ENCODE assay signal across 8 cellular contexts in genomic region chr1:91830242-91831131, GRCh38. TPM values are rescaled to one million over a fixed set of nuclear protein-coding genes. Genes with fewer than 3 reads are reported as not detected.
DNase-seq lines count a peak whose midpoint lies in the region; ATAC-seq and TF ChIP-seq lines count a peak whose summit lies in the region.

No MANE protein-coding gene starts in this region.

- H3K4me3 Mint-ChIP-seq in CD8-positive, alpha-beta T cell = no peak overlapping the region
- H3K4me3 Mint-ChIP-seq in activated naive CD4-positive, alpha-beta T cell treated with anti-CD3 and anti-CD28 coated beads for 36 hours = no peak overlapping the region
- no peak overlapping the region for H3K4me3 Mint-ChIP-seq in activated T-helper 17 cell treated with anti-CD3 and anti-CD28 coated beads, Interleukin-2, amount 50 U/mL, for 72 hours

- H3K79me2 ChIP-seq in PC-9 (ENCODE audit: low read depth) = no peaks in the 10 kb centered on the region
- H3K79me2 ChIP-seq in fibroblast of lung (ENCODE audit: control insufficient read depth, insufficient read depth, low read length) = peaks cover 14% of the 10 kb centered on the region
- peaks cover 21% of the 10 kb centered on the region for H3K79me2 ChIP-seq in osteoblast (ENCODE audit: insufficient read depth, low read length)

- no peaks in the 10 kb centered on the region for H3K9me3 Mint-ChIP-seq in CD8-positive, alpha-beta T cell
- no peaks in the 10 kb centered on the region for H3K9me3 Mint-ChIP-seq in activated naive CD4-positive, alpha-beta T cell treated with anti-CD3 and anti-CD28 coated beads for 36 hours
- H3K9me3 Mint-ChIP-seq in activated T-helper 17 cell treated with anti-CD3 and anti-CD28 coated beads, Interleukin-2, amount 50 U/mL, for 72 hours = no peaks in the 10 kb centered on the region

- peak overlapping the region; percentile 14; the same call in 1 of the 2 replicates for H3K4me2 ChIP-seq in PC-9
- H3K4me2 ChIP-seq in fibroblast of lung (ENCODE audit: extremely low read depth, insufficient read depth, low read length) = peak overlapping the region; percentile 70
- H3K4me2 ChIP-seq in osteoblast (ENCODE audit: insufficient read depth, low read length) = peak overlapping the region; percentile 37

- H4K20me1 ChIP-seq in PC-9 (ENCODE audit: insufficient read depth) = no peaks in the 10 kb centered on the region
- no peaks in the 10 kb centered on the region for H4K20me1 ChIP-seq in fibroblast of lung (ENCODE audit: control insufficient read depth, extremely low read depth, insufficient read depth, low read length)
- H4K20me1 ChIP-seq in osteoblast (ENCODE audit: insufficient read depth, low read length) = peaks cover 13% of the 10 kb centered on the region

- peaks cover 29% of the 10 kb centered on the region for H3K4me1 Mint-ChIP-seq in CD8-positive, alpha-beta T cell (ENCODE audit: low read depth)
- peaks cover 18% of the 10 kb centered on the region for H3K4me1 Mint-ChIP-seq in activated naive CD4-positive, alpha-beta T cell treated with anti-CD3 and anti-CD28 coated beads for 36 hours (ENCODE audit: low read depth)
- peaks cover 12% of the 10 kb centered on the region for H3K4me1 Mint-ChIP-seq in activated T-helper 17 cell treated with anti-CD3 and anti-CD28 coated beads, Interleukin-2, amount 50 U/mL, for 72 hours

- no peak overlapping the region for H3K27ac ChIP-seq in CD8-positive, alpha-beta T cell (ENCODE audit: low read depth, low read length)
- H3K27ac ChIP-seq in PC-9 (no peak overlapping the region), fibroblast of lung (ENCODE audit: insufficient read depth, low read length) (peak overlapping the region; percentile 74), osteoblast (ENCODE audit: low read depth, low read length) (peak overlapping the region; percentile 47)

- no peaks in the 10 kb centered on the region for H3K36me3 ChIP-seq in CD8-positive, alpha-beta T cell (ENCODE audit: insufficient read depth, low read length)
- no peaks in the 10 kb centered on the region for H3K36me3 ChIP-seq in PC-9 (ENCODE audit: low read depth)
- H3K36me3 ChIP-seq in fibroblast of lung (ENCODE audit: control insufficient read depth, insufficient read depth, low read length) = no peaks in the 10 kb centered on the region
- no peaks in the 10 kb centered on the region for H3K36me3 ChIP-seq in osteoblast (ENCODE audit: insufficient read depth, low read length)

- H3K27me3 ChIP-seq in CD8-positive, alpha-beta T cell (ENCODE audit: insufficient read depth, low read length) = no peaks in the 10 kb centered on the region
- H3K27me3 ChIP-seq in PC-9 (ENCODE audit: insufficient read depth, low read depth) (no peaks in the 10 kb centered on the region), fibroblast of lung (ENCODE audit: control insufficient read depth, insufficient read depth, low read length) (no peaks in the 10 kb centered on the region), osteoblast (ENCODE audit: insufficient read depth, low read length) (no peaks in the 10 kb centered on the region)

- no peak overlapping the region for H2AFZ ChIP-seq in PC-9
- no peak overlapping the region for H2AFZ ChIP-seq in fibroblast of lung (ENCODE audit: low read length)
- H2AFZ ChIP-seq in osteoblast (ENCODE audit: low read length) = peak overlapping the region; percentile 18

- no peak for ATAC-seq in CD8-positive, alpha-beta T cell
- ATAC-seq in activated T-helper 17 cell treated with anti-CD3 and anti-CD28 coated beads, Interleukin-2, amount 50 U/mL, for 72 hours (replicated peaks) = no peak

- peak overlapping the region; percentile 30 for H3K27ac Mint-ChIP-seq in CD8-positive, alpha-beta T cell
- H3K27ac Mint-ChIP-seq in activated naive CD4-positive, alpha-beta T cell treated with anti-CD3 and anti-CD28 coated beads for 36 hours = no peak overlapping the region
- H3K27ac Mint-ChIP-seq in activated T-helper 17 cell treated with anti-CD3 and anti-CD28 coated beads, Interleukin-2, amount 50 U/mL, for 72 hours = no peak overlapping the region

- no TSS peak for BruUV-seq in PC-9 (replicated peaks; lab: Mats Ljungman, UMichigan)

- CTCF ChIA-PET in CD8-positive, alpha-beta T cell (lab: Charles Lee) = no interaction called here
- CTCF ChIA-PET in PC-9 (lab: Charles Lee) = interaction anchor here (0.6 to 0.7 kb wide), 2 partner anchors 289 to 1803 kb away, joined by 3 to 4 read pairs; no protein-coding TSS in a partner anchor
- CTCF ChIA-PET in activated naive CD4-positive, alpha-beta T cell treated with anti-CD3 and anti-CD28 coated beads for 36 hours (lab: Charles Lee) = interaction anchor here (1.0 kb wide), 1 partner anchor 25 kb away, joined by 3 read pairs; no protein-coding TSS in a partner anchor

- no peak overlapping the region for H3K4me3 ChIP-seq in CD8-positive, alpha-beta T cell (ENCODE audit: low read depth, low read length)
- H3K4me3 ChIP-seq in PC-9 = no peak overlapping the region
- no peak overlapping the region for H3K4me3 ChIP-seq in fibroblast of lung (replicated peaks in 1 of 4; ENCODE audit: control extremely low read depth in 1 of 4, insufficient read depth in 1 of 4, low read depth in 3 of 4, low read length in 4 of 4)
- no peak overlapping the region for H3K4me3 ChIP-seq in osteoblast (ENCODE audit: insufficient read depth, low read length)

- H3F3A ChIP-seq in PC-9 (ENCODE audit: insufficient read depth, low read depth) = no peaks in the 10 kb centered on the region; the same call in 1 of the 2 replicates

- TF ChIP-seq CTCF in CD8-positive, alpha-beta T cell (IDR thresholded peaks at IDR 0.05) = no peak
- no peak; the same call in 1 of the 2 replicates for TF ChIP-seq CTCF in PC-9 (conservative IDR thresholded peaks at IDR 0.05)
- TF ChIP-seq CTCF in fibroblast of lung (conservative IDR thresholded peaks at IDR 0.05 in 1 of 2, IDR thresholded peaks at IDR 0.05 in 1 of 2; ENCODE audit: low read depth in 1 of 2, low read length in 2 of 2) = peak; percentile 63 to 67
- peak; percentile 90 for TF ChIP-seq CTCF in osteoblast (IDR thresholded peaks at IDR 0.05; ENCODE audit: extremely low read depth, low read depth, low read length)

- peak overlapping the region; percentile 54 for H3K9ac ChIP-seq in fibroblast of lung (ENCODE audit: insufficient read depth, low read length)

- peaks cover 1% of the 10 kb centered on the region for H3K36me3 Mint-ChIP-seq in CD8-positive, alpha-beta T cell
- H3K36me3 Mint-ChIP-seq in activated naive CD4-positive, alpha-beta T cell treated with anti-CD3 and anti-CD28 coated beads for 36 hours (ENCODE audit: low read depth) = no peaks in the 10 kb centered on the region
- no peaks in the 10 kb centered on the region for H3K36me3 Mint-ChIP-seq in activated T-helper 17 cell treated with anti-CD3 and anti-CD28 coated beads, Interleukin-2, amount 50 U/mL, for 72 hours (ENCODE audit: low read depth)

- peaks cover 18% of the 10 kb centered on the region for H3K4me1 ChIP-seq in CD8-positive, alpha-beta T cell (ENCODE audit: insufficient read depth, low read length)
- H3K4me1 ChIP-seq in PC-9 (replicated peaks; ENCODE audit: insufficient read depth) (peaks cover 21% of the 10 kb centered on the region), fibroblast of lung (ENCODE audit: control insufficient read depth, extremely low read depth, insufficient read depth, low read length) (peaks cover 13% of the 10 kb centered on the region), osteoblast (ENCODE audit: insufficient read depth, low read length) (peaks cover 14% of the 10 kb centered on the region)

- intact Hi-C loops in CD8-positive, alpha-beta T cell (cut with DNase I, micrococcal nuclease) = no loop called here
- intact Hi-C loops in PC-9 (cut with micrococcal nuclease; ENCODE audit: unreplicated experiment) = no loop called here
- intact Hi-C loops in activated naive CD4-positive, alpha-beta T cell treated with anti-CD3 and anti-CD28 coated beads for 36 hours (cut with micrococcal nuclease) = no loop called here

- H3K9me2 ChIP-seq in PC-9 (ENCODE audit: insufficient read depth) = no peaks in the 10 kb centered on the region

- POLR2A ChIA-PET in CD8-positive, alpha-beta T cell (lab: Charles Lee) = no interaction called here
- POLR2A ChIA-PET in PC-9 (lab: Charles Lee; ENCODE audit: unreplicated experiment) = interaction anchor here (0.6 to 0.7 kb wide), 2 partner anchors 102 to 220 kb away, joined by 4 to 5 read pairs; no protein-coding TSS in a partner anchor

- H3K9me3 ChIP-seq in CD8-positive, alpha-beta T cell (ENCODE audit: low read length) = no peaks in the 10 kb centered on the region
- H3K9me3 ChIP-seq in PC-9 (ENCODE audit: insufficient read depth, low read depth) (no peaks in the 10 kb centered on the region), fibroblast of lung (ENCODE audit: control insufficient read depth, insufficient read depth, low read depth, low read length) (no peaks in the 10 kb centered on the region), osteoblast (ENCODE audit: low read depth, low read length) (no peaks in the 10 kb centered on the region)

- no peaks in the 10 kb centered on the region for H3K27me3 Mint-ChIP-seq in CD8-positive, alpha-beta T cell (ENCODE audit: low read depth)
- H3K27me3 Mint-ChIP-seq in activated naive CD4-positive, alpha-beta T cell treated with anti-CD3 and anti-CD28 coated beads for 36 hours (ENCODE audit: low read depth) = no peaks in the 10 kb centered on the region
- H3K27me3 Mint-ChIP-seq in activated T-helper 17 cell treated with anti-CD3 and anti-CD28 coated beads, Interleukin-2, amount 50 U/mL, for 72 hours = no peaks in the 10 kb centered on the region

- no peak for DNase-seq in CD8-positive, alpha-beta T cell
- DNase-seq in PC-9 (peak; percentile 69 to 91), fibroblast of lung (ENCODE audit: low read depth in 2 of 2) (peak; percentile 74 to 96), osteoblast (ENCODE audit: insufficient read length, low spot score, missing footprints) (peak; percentile 60), putamen (ENCODE audit: low spot score) (no peak), GF-D8 (lab: John Stamatoyannopoulos, UW) (no peak)
- no peak for DNase-seq in activated naive CD4-positive, alpha-beta T cell treated with anti-CD3 and anti-CD28 coated beads for 36 hours

RNA-seq across cellular contexts. Expression of gene TGFBR3, which starts 55.5 kb away (rescaled TPM):
- total RNA-seq in CD8-positive, alpha-beta T cell = 10 to 100 TPM; 36.7 to 37.9 TPM
- total RNA-seq in PC-9 (2021) (1.6 and 2.5 TPM in 2 replicates), fibroblast of lung (31.6 and 98.1 TPM in 2 replicates), osteoblast (32.2 and 41.5 TPM in 2 replicates)
- polyA plus RNA-seq in fibroblast of lung = 56.8 and 68.3 TPM in 2 replicates
- polyA plus RNA-seq in fibroblast of lung (2012) = 22.3 and 32.9 TPM in 2 replicates
- 115 and 133 TPM in 2 replicates for polyA minus RNA-seq in fibroblast of lung (ENCODE audit: low replicate concordance)
- 1 to 10 TPM; 3.2 to 3.3 TPM for total RNA-seq in activated naive CD4-positive, alpha-beta T cell treated with anti-CD3 and anti-CD28 coated beads for 36 hours
- 1 to 10 TPM; 2.5 to 4.3 TPM for total RNA-seq in activated T-helper 17 cell treated with anti-CD3 and anti-CD28 coated beads, Interleukin-2, amount 50 U/mL, for 72 hours

Comparison
In these comparisons a context has a peak if more than half of its experiments do, and no peak if none do; other contexts are left out.
1. DNase-seq: peak in PC-9 (2 of 2), fibroblast of lung (2 of 2) and osteoblast (single experiment); none in CD8-positive, alpha-beta T cell (0 of 7), putamen (single experiment), activated naive CD4-positive, alpha-beta T cell treated with anti-CD3 and anti-CD28 coated beads for 36 hours (single experiment) and GF-D8 (single experiment).
2. H3K27ac ChIP-seq: peak in fibroblast of lung (single experiment) and osteoblast (single experiment); none in CD8-positive, alpha-beta T cell (single experiment) and PC-9 (single experiment).
3. CTCF ChIP-seq: peak in fibroblast of lung (2 of 2) and osteoblast (single experiment); none in CD8-positive, alpha-beta T cell (single experiment) and PC-9 (single experiment).
4. H3K4me2 ChIP-seq: peak in every context shown above with its lines; median percentile 70 in fibroblast of lung; 37 in osteoblast; 14 in PC-9.